ENCODE assay signal across 16 cellular contexts in genomic region chr3:142489572-142490323, GRCh38.
"Had no signal": no experiment of that assay in that cellular context is flagged by ENCODE, and none has a peak within 500 bp of the region (broad histone marks: within the 10 kb centered on the region; RNA-seq: fewer than 3 reads in every experiment).

No MANE protein-coding gene starts in this region.

- H3K4me1 ChIP-seq: thyroid gland had no signal

- H3K27me3 ChIP-seq: neutrophil, thyroid gland had no signal

- ATAC-seq: activated CD8-positive, alpha-beta T cell treated with anti-CD3 and anti-CD28 coated beads for 36 hours; left ventricle myocardium superior; natural killer cell; stimulated activated naive B cell treated with anti-CD40 and anti-IgM and Interleukin-4, amounts not matched to agents 10 μg/mL and 1 μg/mL and 100 μg/mL, for 72 hours; WTC11 had no signal

- H3K9me3 ChIP-seq: neutrophil, thyroid gland had no signal

- DNase-seq: activated CD4-positive, alpha-beta T cell treated with anti-CD3 and anti-CD28 coated beads for 4 hours; activated CD8-positive, alpha-beta memory T cell treated with anti-CD3 and anti-CD28 coated beads, Interleukin-2, amount 50 U/mL, for 4 hours; activated CD8-positive, alpha-beta T cell treated with anti-CD3 and anti-CD28 coated beads for 36 hours; activated naive CD8-positive, alpha-beta T cell treated with anti-CD3 and anti-CD28 coated beads for 36 hours; effector CD8-positive, alpha-beta T cell; foreskin melanocyte; kidney glomerular epithelial cell; left ventricle myocardium superior; mesendoderm; natural killer cell; stimulated activated CD4-positive, alpha-beta T cell treated with anti-CD3 and anti-CD28 coated beads, Interleukin-2, amount 100 ng/mL, for 48 hours; stimulated activated naive B cell treated with anti-CD40 and anti-IgM and Interleukin-4, amounts not matched to agents 10 μg/mL and 1 μg/mL and 100 μg/mL, for 72 hours; thyroid gland had no signal

- H3K4me3 ChIP-seq: coronary artery, thyroid gland had no signal

- H3K27ac ChIP-seq: coronary artery, neutrophil, thyroid gland had no signal
